8 cellular contexts compared by ENCODE assay signal in genomic region chr9:101398930-101399640, GRCh38. TPM values are rescaled to one million over a fixed set of nuclear protein-coding genes. Genes with fewer than 3 reads are reported as not detected.
DNase-seq lines count a peak whose midpoint lies in the region; ATAC-seq lines count a peak whose summit lies in the region.

No MANE protein-coding gene starts in this region.

- H3K36me3 Mint-ChIP-seq in activated CD4-positive, alpha-beta memory T cell treated with anti-CD3 and anti-CD28 coated beads, Interleukin-2, amount 10 ng/mL, durations not matched to agents 7 days and 5 days (ENCODE audit: low read depth) = peaks cover 72% of the 10 kb centered on the region

- peaks cover 51% of the 10 kb centered on the region for H3K4me1 Mint-ChIP-seq in activated CD4-positive, alpha-beta memory T cell treated with anti-CD3 and anti-CD28 coated beads, Interleukin-2, amount 10 ng/mL, durations not matched to agents 7 days and 5 days

- H3K27ac Mint-ChIP-seq in activated CD4-positive, alpha-beta memory T cell treated with anti-CD3 and anti-CD28 coated beads, Interleukin-2, amount 10 ng/mL, durations not matched to agents 7 days and 5 days = peak overlapping the region; percentile 93

- peak; percentile 28 for DNase-seq in G401 (ENCODE audit: low spot score)
- peak; percentile 18 for DNase-seq in activated CD4-positive, alpha-beta memory T cell treated with anti-CD3 and anti-CD28 coated beads, Interleukin-2, amount 10 ng/mL, durations not matched to agents 7 days and 5 days
- DNase-seq in Right ventricle myocardium superior = no peak
- DNase-seq in pons (ENCODE audit: low spot score) = peak; percentile 54
- DNase-seq in NCI-H510A treated with DMSO at 0.1 percent for 48 hours (lab: John Stamatoyannopoulos, UW) = no peak
- no peak for DNase-seq in activated CD4-positive, alpha-beta T cell treated with anti-CD3 and anti-CD28 coated beads for 1 hour

- ATAC-seq in HG03025 (IDR thresholded peaks at IDR 0.05; ENCODE audit: low FRiP score, unreplicated experiment) (peak; percentile 17), Right ventricle myocardium superior (ENCODE audit: poor library complexity) (peak; percentile 20), HG03175 (IDR thresholded peaks at IDR 0.05; ENCODE audit: unreplicated experiment) (no peak)

- in situ Hi-C loops in G401 (cut with HindIII; ENCODE audit: low sequenced_read_pairs) = no loop called here

- peaks cover 21% of the 10 kb centered on the region for H3K9me3 Mint-ChIP-seq in activated CD4-positive, alpha-beta memory T cell treated with anti-CD3 and anti-CD28 coated beads, Interleukin-2, amount 10 ng/mL, durations not matched to agents 7 days and 5 days

- POLR2A ChIA-PET in activated CD4-positive, alpha-beta memory T cell treated with anti-CD3 and anti-CD28 coated beads, Interleukin-2, amount 10 ng/mL, durations not matched to agents 7 days and 5 days (lab: Charles Lee) = interaction anchor here (0.8 to 2.9 kb wide), 7 partner anchors 8 to 138 kb away, joined by 3 to 27 read pairs (median 4); partner anchors contain the start of gene RNF20

- intact Hi-C loops in Right ventricle myocardium superior (cut with DNase I) = loop anchor here (5.0 kb wide), 2 partner anchors 38 to 133 kb away; partner anchors contain the start of genes ALDOB and RNF20

- peak overlapping the region; percentile 98 for H3K4me3 Mint-ChIP-seq in activated CD4-positive, alpha-beta memory T cell treated with anti-CD3 and anti-CD28 coated beads, Interleukin-2, amount 10 ng/mL, durations not matched to agents 7 days and 5 days

- no peaks in the 10 kb centered on the region for H3K27me3 Mint-ChIP-seq in activated CD4-positive, alpha-beta memory T cell treated with anti-CD3 and anti-CD28 coated beads, Interleukin-2, amount 10 ng/mL, durations not matched to agents 7 days and 5 days

- CTCF ChIA-PET in activated CD4-positive, alpha-beta memory T cell treated with anti-CD3 and anti-CD28 coated beads, Interleukin-2, amount 10 ng/mL, durations not matched to agents 7 days and 5 days (lab: Charles Lee) = interaction anchor here (0.9 to 2.1 kb wide), 5 partner anchors 11 to 167 kb away, joined by 3 to 16 read pairs (median 4); partner anchors contain the start of gene RNF20

RNA-seq across cellular contexts. Expression of gene ZNF189, which starts 0.4 kb away (rescaled TPM):
- 12.8 and 23.6 TPM in 2 replicates for total RNA-seq in G401 (2014; rRNA removed; shearing (Covaris generic))
- total RNA-seq in activated CD4-positive, alpha-beta memory T cell treated with anti-CD3 and anti-CD28 coated beads, Interleukin-2, amount 10 ng/mL, durations not matched to agents 7 days and 5 days = 10 to 100 TPM; 13.1 to 13.3 TPM
- 14.6 TPM for total RNA-seq in Right ventricle myocardium superior

RNA-seq across cellular contexts. Expression of gene MRPL50, which starts 0.7 kb away (rescaled TPM):
- 30.0 and 36.4 TPM in 2 replicates for total RNA-seq in G401 (2014; rRNA removed; shearing (Covaris generic))
- 10 to 100 TPM in 1 of 2 experiments, 1 to 10 TPM in 1; 9.2 to 10.2 TPM for total RNA-seq in activated CD4-positive, alpha-beta memory T cell treated with anti-CD3 and anti-CD28 coated beads, Interleukin-2, amount 10 ng/mL, durations not matched to agents 7 days and 5 days
- total RNA-seq in Right ventricle myocardium superior = 16.5 TPM

RNA-seq across cellular contexts. Expression of gene BAAT, which starts 14.3 kb away (rescaled TPM):
- not detected in 2 replicates for total RNA-seq in G401 (2014; rRNA removed; shearing (Covaris generic))
- total RNA-seq in activated CD4-positive, alpha-beta memory T cell treated with anti-CD3 and anti-CD28 coated beads, Interleukin-2, amount 10 ng/mL, durations not matched to agents 7 days and 5 days = not detected
- total RNA-seq in Right ventricle myocardium superior = 0.08 TPM

RNA-seq across cellular contexts. Expression of gene ALDOB, which starts 36.5 kb away (rescaled TPM):
- total RNA-seq in G401 (2014; rRNA removed; shearing (Covaris generic)) = not detected in 2 replicates
- total RNA-seq in activated CD4-positive, alpha-beta memory T cell treated with anti-CD3 and anti-CD28 coated beads, Interleukin-2, amount 10 ng/mL, durations not matched to agents 7 days and 5 days = not detected
- 0.56 TPM for total RNA-seq in Right ventricle myocardium superior

Comparison
In these comparisons a context has a peak if more than half of its experiments do, and no peak if none do; other contexts are left out.
1. DNase-seq: peak in G401 (single experiment), activated CD4-positive, alpha-beta memory T cell treated with anti-CD3 and anti-CD28 coated beads, Interleukin-2, amount 10 ng/mL, durations not matched to agents 7 days and 5 days (single experiment) and pons (single experiment); none in Right ventricle myocardium superior (single experiment), NCI-H510A treated with DMSO at 0.1 percent for 48 hours (single experiment) and activated CD4-positive, alpha-beta T cell treated with anti-CD3 and anti-CD28 coated beads for 1 hour (single experiment).